ENCODE assay signal across 28 cellular contexts in the genomic region with DNA sequence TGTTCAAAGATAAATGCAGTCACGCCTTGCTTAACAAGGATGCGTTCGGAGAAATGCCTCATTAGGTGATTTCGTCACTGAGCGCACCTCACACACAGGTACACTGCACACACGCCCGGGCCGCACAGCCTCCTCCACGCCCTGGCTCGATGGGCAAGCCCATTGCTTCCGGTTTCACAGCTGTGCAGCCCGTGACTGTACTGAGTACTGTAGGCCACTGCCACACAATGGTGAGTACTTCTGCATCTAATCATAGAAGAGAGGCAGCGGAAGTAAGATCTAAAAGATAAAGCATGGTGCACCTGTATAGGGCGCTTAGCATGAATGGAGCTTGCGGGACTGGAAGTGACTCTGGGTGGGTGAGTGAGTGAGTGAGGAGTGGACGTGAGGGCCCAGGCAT. TPM values are rescaled to one million over a fixed set of nuclear protein-coding genes. Genes with fewer than 3 reads are reported as not detected.
DNase-seq lines count a peak whose midpoint lies in the region; ATAC-seq, FAIRE-seq and TF ChIP-seq lines count a peak whose summit lies in the region.
"Had no signal": no experiment of that assay in that cellular context is flagged by ENCODE, and none has a peak within 500 bp of the region (broad histone marks: within the 10 kb centered on the region; RNA-seq: fewer than 3 reads in every experiment).

No MANE protein-coding gene starts in this region.

- no peak for FAIRE-seq in H1 (lab: Jason Lieb, UNC)

- H3F3A ChIP-seq in SK-N-SH (replicated peaks; ENCODE audit: insufficient read depth), result no peaks in the 10 kb centered on the region

- H3K23me2 ChIP-seq in H1 (ENCODE audit: low read depth, low read length), result peaks cover 21% of the 10 kb centered on the region

- H2AFZ ChIP-seq in SK-N-SH (ENCODE audit: low read depth) (no peak overlapping the region), H1 (ENCODE audit: low read length) (no peak overlapping the region)

- H3K27ac ChIP-seq in SK-N-SH (ENCODE audit: low read depth in 2 of 2, low read length in 1 of 2), result no peak overlapping the region; a peak in 1 of 4 replicates
- H3K27ac ChIP-seq in H1 (ENCODE audit: low read depth, low read length), result no peak overlapping the region
- H3K27ac ChIP-seq in transverse colon, result no peak overlapping the region
- H3K27ac ChIP-seq in spleen, result no peak overlapping the region
- H3K27ac ChIP-seq: body of pancreas, heart right ventricle, left lung, ovary, SJCRH30, thoracic aorta had no signal

- peaks cover 0 to 44% of the 10 kb centered on the region in 2 experiments; a peak in 1 of 4 replicates for H3K4me1 ChIP-seq in SK-N-SH (ENCODE audit: control insufficient read depth in 1 of 2, insufficient read depth in 2 of 2, low read depth in 1 of 2, low read length in 1 of 2)
- peaks cover under 1 to 16% (median 10%) of the 10 kb centered on the region in 4 experiments; a peak in 6 of 7 replicates for H3K4me1 ChIP-seq in H1 (replicated peaks in 1 of 4; ENCODE audit: control insufficient read depth in 3 of 4, insufficient read depth in 4 of 4, low read length in 3 of 4)
- H3K4me1 ChIP-seq in transverse colon, result peaks cover 0 to 22% (median 8%) of the 10 kb centered on the region in 4 donors
- H3K4me1 ChIP-seq in spleen, result peaks cover 0 to 34% (median 16%) of the 10 kb centered on the region in 6 donors
- H3K4me1 ChIP-seq: SJCRH30 had no signal

- H2BK20ac ChIP-seq in H1 (ENCODE audit: low read length), result no peak overlapping the region

- H3K27me3 Mint-ChIP-seq in activated CD8-positive, alpha-beta T cell treated with anti-CD3 and anti-CD28 coated beads for 36 hours, result peaks cover 36% of the 10 kb centered on the region

- H3K4me3 ChIP-seq in SK-N-SH (ENCODE audit: low read depth in 2 of 2, low read length in 1 of 2) (no peak overlapping the region), H1 (ENCODE audit: extremely low read depth in 1 of 4, insufficient read depth in 2 of 4, low read depth in 3 of 4, low read length in 4 of 4) (no peak overlapping the region), transverse colon (no peak overlapping the region), spleen (no peak overlapping the region)
- H3K4me3 ChIP-seq: body of pancreas, heart right ventricle, left lung, ovary, SJCRH30, thoracic aorta had no signal

- ATAC-seq in SK-N-SH treated with all-trans-retinoic acid at 6 μM for 48 hours, result no peak
- ATAC-seq in activated CD8-positive, alpha-beta T cell treated with anti-CD3 and anti-CD28 coated beads for 36 hours, result no peak
- ATAC-seq: body of pancreas, heart right ventricle, left lung, natural killer cell, right cardiac atrium, T-helper 17 cell had no signal

- no peak overlapping the region for H4K8ac ChIP-seq in H1 (ENCODE audit: extremely low read depth, insufficient read depth, low read length)

- H2BK120ac ChIP-seq in H1 (replicated peaks; ENCODE audit: low read depth, low read length), result no peak overlapping the region

- CTCF ChIA-PET in SK-N-SH (lab: Yijun Ruan, JAX), result interaction anchor here (1.6 kb wide), 1 partner anchor 36 kb away, joined by 7 read pairs; no protein-coding TSS in a partner anchor
- CTCF ChIA-PET in H1 (lab: Charles Lee; ENCODE audit: partially characterized antibody), result no interaction called here
- CTCF ChIA-PET in activated CD8-positive, alpha-beta T cell treated with anti-CD3 and anti-CD28 coated beads for 36 hours (lab: Charles Lee), result no interaction called here

- no peak overlapping the region for H3K4ac ChIP-seq in H1 (replicated peaks; ENCODE audit: insufficient read length, low read depth, low read length)

- H3K27ac Mint-ChIP-seq in activated CD8-positive, alpha-beta T cell treated with anti-CD3 and anti-CD28 coated beads for 36 hours, result no peak overlapping the region
- H3K27ac Mint-ChIP-seq: H9, mesothelial cell of epicardium, natural killer cell, T-helper 17 cell had no signal

- H3K9me2 ChIP-seq in SK-N-SH, result no peaks in the 10 kb centered on the region

- POLR2A ChIA-PET in SK-N-SH (lab: Yijun Ruan, JAX) (no interaction called here), H1 (lab: Charles Lee; ENCODE audit: partially characterized antibody) (no interaction called here)
- POLR2A ChIA-PET in activated CD8-positive, alpha-beta T cell treated with anti-CD3 and anti-CD28 coated beads for 36 hours (lab: Charles Lee), result no interaction called here

- TF ChIP-seq EP300 in SK-N-SH (IDR thresholded peaks at IDR 0.05; ENCODE audit: borderline replicate concordance in 1 of 2, low read depth in 1 of 2, low read length in 1 of 2) (no peak), H1 (IDR thresholded peaks at IDR 0.05; ENCODE audit: borderline replicate concordance in 1 of 2, low read depth in 2 of 2, low read length in 2 of 2) (no peak), transverse colon (IDR thresholded peaks at IDR 0.05; ENCODE audit: low read depth) (no peak)

- TF ChIP-seq CTCF in SK-N-SH (IDR thresholded peaks at IDR 0.05) (no peak), H1 (IDR thresholded peaks at IDR 0.05; ENCODE audit: control extremely low read depth in 1 of 3, insufficient read depth in 1 of 3, low read depth in 1 of 3, low read length in 3 of 3) (no peak), transverse colon (IDR thresholded peaks at IDR 0.05) (no peak), spleen (IDR thresholded peaks at IDR 0.05 in 8 of 11, conservative IDR thresholded peaks at IDR 0.05 in 3 of 11) (no peak)
- no peak for TF ChIP-seq CTCF in activated CD8-positive, alpha-beta T cell treated with anti-CD3 and anti-CD28 coated beads for 36 hours (IDR thresholded peaks at IDR 0.05)

- no peak overlapping the region for H3K9ac ChIP-seq in SK-N-SH
- H3K9ac ChIP-seq in H1 (replicated peaks in 1 of 4; ENCODE audit: extremely low read depth in 1 of 4, low read depth in 3 of 4, low read length in 3 of 4), result no peak overlapping the region

- DNase-seq in SK-N-SH, result no peak
- peak; percentile 90 to 93 for DNase-seq in NCI-H526 (lab: John Stamatoyannopoulos, UW)
- no peak for DNase-seq in H1 (ENCODE audit: low read depth in 1 of 2, low spot score in 2 of 2)
- peak; percentile 26 for DNase-seq in transverse colon
- DNase-seq in occipital lobe (lab: John Stamatoyannopoulos, UW), result no peak
- DNase-seq in activated CD8-positive, alpha-beta T cell treated with anti-CD3 and anti-CD28 coated beads for 36 hours, result no peak
- no peak for DNase-seq in spleen
- DNase-seq: activated T-cell treated with anti-CD3 and anti-CD28 coated beads, Interleukin-2, amount 50 U/mL, for 1 hour; effector CD8-positive, alpha-beta T cell; erythroblast; foreskin fibroblast; H9; heart right ventricle; left lung; natural killer cell; NCI-H1048; NCI-H2227 treated with DMSO at 0.1 percent for 48 hours; ovary; right cardiac atrium; SJCRH30; stimulated activated CD4-positive, alpha-beta T cell treated with anti-CD3 and anti-CD28 coated beads, Interleukin-4, amount 100 ng/mL, for 24 hours; stimulated activated naive CD4-positive, alpha-beta T cell; T-helper 17 cell had no signal

- H3K18ac ChIP-seq in H1 (ENCODE audit: extremely low read depth, low read length), result no peak overlapping the region

- no peak overlapping the region for H2BK5ac ChIP-seq in H1 (ENCODE audit: low read depth, low read length)

- TF ChIP-seq POLR2A in H1 (IDR thresholded peaks at IDR 0.05; ENCODE audit: control extremely low read depth in 1 of 2, low read depth in 2 of 2, low read length in 2 of 2), result no peak
- no peak for TF ChIP-seq POLR2A in transverse colon (IDR thresholded peaks at IDR 0.05)
- no peak for TF ChIP-seq POLR2A in spleen (IDR thresholded peaks at IDR 0.05)

- H2BK15ac ChIP-seq in H1 (ENCODE audit: low read length), result 0 out of 2 replicates have a peak overlapping the region, but pooled peaks have one; percentile 3

- no peak overlapping the region for H2AK5ac ChIP-seq in H1 (ENCODE audit: low read depth, low read length)

- no peaks in the 10 kb centered on the region for H4K20me1 ChIP-seq in SK-N-SH (ENCODE audit: insufficient read depth)
- peaks cover 4% of the 10 kb centered on the region in 2 experiments for H4K20me1 ChIP-seq in H1 (replicated peaks in 1 of 2; ENCODE audit: control insufficient read depth in 1 of 2, insufficient read depth in 2 of 2, low read length in 2 of 2)

- H3K4me2 ChIP-seq in SK-N-SH (no peak overlapping the region), H1 (ENCODE audit: insufficient read depth in 1 of 2, low read depth in 2 of 2, low read length in 2 of 2) (no peak overlapping the region)

- H3K4me1 Mint-ChIP-seq in activated CD8-positive, alpha-beta T cell treated with anti-CD3 and anti-CD28 coated beads for 36 hours (ENCODE audit: low read depth), result peaks cover 3% of the 10 kb centered on the region
- H3K4me1 Mint-ChIP-seq: natural killer cell had no signal

- WGBS in SK-N-SH (ENCODE audit: low lambda C conversion rate), result 65% methylated on average over 16 of the region's 16 CpGs
- 92% methylated on average over 16 of the region's 16 CpGs; no CpG with 5 or more reads in 1 of the 2 experiments for WGBS in H1 (ENCODE audit: extremely low coverage in 1 of 2, insufficient coverage in 1 of 2, insufficient read length in 1 of 2, insufficient replicate concordance in 2 of 2, low coverage in 1 of 2, low lambda C conversion rate in 2 of 2, missing lambda C conversion rate in 1 of 2), 2 experiments
- WGBS in transverse colon (ENCODE audit: low coverage in 1 of 2), 2 donors, result 77% methylated on average over 11 to 16 of the region's 16 CpGs
- WGBS in spleen, 5 donors, result 86 to 91% (median 87%) methylated on average over 16 of the region's 16 CpGs

- no peak overlapping the region for H4K5ac ChIP-seq in H1 (ENCODE audit: insufficient read length, low read depth, low read length)

- H3K79me2 ChIP-seq in SK-N-SH (ENCODE audit: insufficient read depth) (no peaks in the 10 kb centered on the region), H1 (ENCODE audit: control insufficient read depth in 1 of 2, insufficient read depth in 2 of 2, low read length in 2 of 2) (no peaks in the 10 kb centered on the region)

- in situ Hi-C loops in transverse colon (cut with MboI; ENCODE audit: low pct_ligation_motif_present in 1 of 4, low pct_unique_long_range_greater_than_20kb in 1 of 4, low sequenced_read_pairs in 3 of 4), result no loop called here

- TF ChIP-seq RAD21 in SK-N-SH (IDR thresholded peaks at IDR 0.05; ENCODE audit: low read length) (no peak), H1 (IDR thresholded peaks at IDR 0.05 in 1 of 2, conservative IDR thresholded peaks at IDR 0.05 in 1 of 2; ENCODE audit: low read depth in 2 of 2, low read length in 2 of 2) (no peak)

- intact Hi-C loops in transverse colon (cut with DNase I; ENCODE audit: low total_unique reads), result no loop called here
- intact Hi-C loops in activated CD8-positive, alpha-beta T cell treated with anti-CD3 and anti-CD28 coated beads for 36 hours (cut with micrococcal nuclease), result no loop called here
- intact Hi-C loops in spleen (cut with DNase I; ENCODE audit: low total_unique reads), result no loop called here

- H3K36me3 ChIP-seq in SK-N-SH (replicated peaks in 1 of 2; ENCODE audit: control insufficient read depth in 1 of 2, insufficient read depth in 2 of 2, low read length in 1 of 2) (no peaks in the 10 kb centered on the region), H1 (ENCODE audit: control insufficient read depth in 2 of 4, insufficient read depth in 4 of 4, low read length in 3 of 4) (no peaks in the 10 kb centered on the region), transverse colon (no peaks in the 10 kb centered on the region), spleen (no peaks in the 10 kb centered on the region)
- H3K36me3 ChIP-seq: heart right ventricle, left lung, ovary, SJCRH30, thoracic aorta had no signal

- no peaks in the 10 kb centered on the region for H3K9me3 Mint-ChIP-seq in activated CD8-positive, alpha-beta T cell treated with anti-CD3 and anti-CD28 coated beads for 36 hours
- H3K9me3 Mint-ChIP-seq: H9, mesothelial cell of epicardium, natural killer cell had no signal

- H3K23ac ChIP-seq in H1 (ENCODE audit: insufficient read length), result no peak overlapping the region

- H3K9me3 ChIP-seq in SK-N-SH (no peaks in the 10 kb centered on the region), H1 (ENCODE audit: insufficient read depth in 2 of 2, low read depth in 1 of 2, low read length in 1 of 2) (no peaks in the 10 kb centered on the region), transverse colon (no peaks in the 10 kb centered on the region), spleen (no peaks in the 10 kb centered on the region)
- H3K9me3 ChIP-seq: body of pancreas, heart right ventricle, left lung, ovary, SJCRH30, thoracic aorta had no signal

- H3K27me3 ChIP-seq in SK-N-SH (ENCODE audit: insufficient read depth), result no peaks in the 10 kb centered on the region
- H3K27me3 ChIP-seq in H1 (replicated peaks in 1 of 4; ENCODE audit: control insufficient read depth in 3 of 4, extremely low read depth in 1 of 4, insufficient read depth in 3 of 4, low read length in 3 of 4), result peaks cover 28 to 45% (median 42%) of the 10 kb centered on the region in 4 experiments
- peaks cover 35% of the 10 kb centered on the region for H3K27me3 ChIP-seq in transverse colon
- peaks cover 0 to 56% (median 29%) of the 10 kb centered on the region in 7 donors for H3K27me3 ChIP-seq in spleen (replicated peaks in 1 of 7)
- H3K27me3 ChIP-seq: ovary had no signal

- H3K36me3 Mint-ChIP-seq in activated CD8-positive, alpha-beta T cell treated with anti-CD3 and anti-CD28 coated beads for 36 hours (ENCODE audit: low read depth), result no peaks in the 10 kb centered on the region
- H3K36me3 Mint-ChIP-seq: mesothelial cell of epicardium, natural killer cell had no signal

- no peak overlapping the region for H3K4me3 Mint-ChIP-seq in activated CD8-positive, alpha-beta T cell treated with anti-CD3 and anti-CD28 coated beads for 36 hours
- H3K4me3 Mint-ChIP-seq: H9, mesothelial cell of epicardium, natural killer cell, T-helper 17 cell had no signal

- H3K56ac ChIP-seq in H1 (replicated peaks; ENCODE audit: insufficient read length, low read depth, low read length), result no peak overlapping the region

- H3K79me1 ChIP-seq in H1 (ENCODE audit: low read depth, low read length), result no peaks in the 10 kb centered on the region

- no peak overlapping the region for H2BK12ac ChIP-seq in H1 (ENCODE audit: low read depth, low read length)

- H4K91ac ChIP-seq in H1 (replicated peaks; ENCODE audit: insufficient read length, low read length), result no peak overlapping the region

- no peak overlapping the region for H3K14ac ChIP-seq in H1 (ENCODE audit: insufficient read length)

RNA-seq across cellular contexts. Expression of a gene that starts 4.3 kb away (rescaled TPM):
- 0.90 and 1.1 TPM in 2 replicates for polyA plus RNA-seq in SK-N-SH (2012; rRNA removed)
- 1.2 and 1.8 TPM in 2 replicates for polyA plus RNA-seq in SK-N-SH (2012; cell fraction: cytosol; rRNA removed)
- 2.6 and 4.0 TPM in 2 replicates for polyA plus RNA-seq in SK-N-SH (2012; cell fraction: nucleus; rRNA removed)
- 0.31 and 0.65 TPM in 2 replicates for total RNA-seq in H1 (2021; fragmentation: NEBNext Ultra II Directional; extraction: Animal tissue kit (Norgen Biotek cat#: 25700))
- polyA plus RNA-seq in H1 (2011; rRNA removed), result 0.18 and 0.52 TPM in 2 replicates
- polyA plus RNA-seq in H1 (2011; cell fraction: cytosol; rRNA removed), result 0.43 TPM
- polyA plus RNA-seq in H1 (2011; cell fraction: nucleus; rRNA removed), result 0.73 TPM
- 0.08 to 0.66 TPM (median 0.31 TPM) in 4 replicates for polyA plus RNA-seq in H1 (2012, experiment 1 of 2)
- polyA plus RNA-seq in H1 (2012, experiment 2 of 2), result not detected
- 0.59 TPM for polyA plus RNA-seq in H1 (2013, experiment 1 of 2)
- 0.48 TPM for polyA plus RNA-seq in H1 (2013, experiment 2 of 2)
- 0.17 and 0.60 TPM in 2 replicates for polyA minus RNA-seq in H1 (2011; rRNA and poly(A)+ RNA removed)
- polyA minus RNA-seq in H1 (2011; cell fraction: cytosol; rRNA and poly(A)+ RNA removed), result not detected
- polyA minus RNA-seq in H1 (2011; cell fraction: nucleus; rRNA and poly(A)+ RNA removed), result 0.90 TPM
- total RNA-seq in transverse colon, result 10 to 100 TPM in 1 of 4 donors, 1 to 10 TPM in 3; 2.9 to 17.3 (median 4.3) TPM
- total RNA-seq in occipital lobe, result 39.5 TPM
- not detected for total RNA-seq in activated CD8-positive, alpha-beta T cell treated with anti-CD3 and anti-CD28 coated beads for 36 hours
- total RNA-seq in spleen, result 1 to 10 TPM in 4 of 7 donors, under 1 TPM in 3; 0.77 to 5.2 (median 2.3) TPM
- under 1 TPM; 0.05 to 0.64 (median 0.13) TPM for polyA plus RNA-seq in spleen
- total RNA-seq: LHCN-M2, natural killer cell, SJCRH30, T-helper 17 cell had no signal

Comparison
In these comparisons a context has a peak if more than half of its experiments do, and no peak if none do; other contexts are left out.
1. DNase-seq: peak in NCI-H526 (2 of 2) and transverse colon (single experiment); none in SK-N-SH (single experiment), H1 (0 of 2), occipital lobe (single experiment), activated CD8-positive, alpha-beta T cell treated with anti-CD3 and anti-CD28 coated beads for 36 hours (single experiment) and spleen (single experiment).